27 cellular contexts compared by ENCODE assay signal in genomic region chr3:119934250-119934649, GRCh38.
DNase-seq lines count a peak whose midpoint lies in the region; ATAC-seq, FAIRE-seq and TF ChIP-seq lines count a peak whose summit lies in the region.
"Had no signal": no experiment of that assay in that cellular context is flagged by ENCODE, and none has a peak within 500 bp of the region (broad histone marks: within the 10 kb centered on the region; RNA-seq: fewer than 3 reads in every experiment).

No MANE protein-coding gene starts in this region.

- H2BK120ac ChIP-seq in IMR-90 (ENCODE audit: low read depth, low read length) = no peak overlapping the region

- TF ChIP-seq RAD21 in HepG2 (CRISPR knock-in tag; IDR thresholded peaks at IDR 0.05) = no peak
- no peak for TF ChIP-seq RAD21 in IMR-90 (IDR thresholded peaks at IDR 0.05; ENCODE audit: low read length)
- TF ChIP-seq RAD21 in K562 (CRISPR knock-in tag; conservative IDR thresholded peaks at IDR 0.05 in 1 of 2, IDR thresholded peaks at IDR 0.05 in 1 of 2) = no peak

- H3K4me3 ChIP-seq in HepG2 (replicated peaks in 1 of 3; ENCODE audit: insufficient read depth in 1 of 3, low read depth in 2 of 3, low read length in 3 of 3) (no peak overlapping the region), right lobe of liver (no peak overlapping the region), IMR-90 (ENCODE audit: insufficient read depth, low read depth, low read length) (no peak overlapping the region), K562 (no peak overlapping the region), testis (no peak overlapping the region)
- H3K4me3 ChIP-seq: BLaER1, GM12878 had no signal

- H3K4ac ChIP-seq in IMR-90 (ENCODE audit: low read depth, low read length) = no peak overlapping the region

- no peak overlapping the region for H3K56ac ChIP-seq in IMR-90 (ENCODE audit: extremely low read depth, insufficient read depth, low read length)

- no peak overlapping the region for H4K8ac ChIP-seq in IMR-90 (ENCODE audit: low read depth in 2 of 2, low read length in 2 of 2)

- dilution Hi-C loops in IMR-90 (cut with HindIII; ENCODE audit: low sequenced_read_pairs, unreplicated experiment) = no loop called here

- no peaks in the 10 kb centered on the region for H3K9me3 ChIP-seq in HepG2 (ENCODE audit: low read length)
- no peaks in the 10 kb centered on the region for H3K9me3 ChIP-seq in right lobe of liver
- no peaks in the 10 kb centered on the region for H3K9me3 ChIP-seq in IMR-90 (ENCODE audit: control insufficient read depth, insufficient read depth, low read length)
- H3K9me3 ChIP-seq in K562 (replicated peaks; ENCODE audit: control insufficient read depth, insufficient read depth, low read depth, low read length) = no peaks in the 10 kb centered on the region
- no peaks in the 10 kb centered on the region for H3K9me3 ChIP-seq in testis
- H3K9me3 ChIP-seq: BE2C, BLaER1 had no signal

- DNase-seq in HepG2 (ENCODE audit: low spot score) (no peak), right lobe of liver (no peak), IMR-90 (no peak), K562 (ENCODE audit: extremely low read depth in 1 of 4, low spot score in 3 of 4) (no peak), urothelium cell line (ENCODE audit: low spot score) (no peak), testis (no peak)
- DNase-seq in activated CD4-positive, alpha-beta T cell treated with anti-CD3 and anti-CD28 coated beads for 1 hour = no peak
- DNase-seq: ACHN; BE2C; C1 segment of cervical spinal cord; CD4-positive, alpha-beta memory T cell; CD4-positive, CD25-positive, alpha-beta regulatory T cell; CD8-positive, alpha-beta memory T cell; COR-L47; DMS 273 treated with DMSO at 0.1 percent for 48 hours; DMS153; DMS53; DMS79; DND-41; EL; GDM1 had no signal

- no peak overlapping the region for H2AK5ac ChIP-seq in IMR-90 (ENCODE audit: low read depth, low read length)

- no peak overlapping the region for H4K5ac ChIP-seq in IMR-90 (ENCODE audit: low read depth, low read length)

- no peak overlapping the region for H3K27ac ChIP-seq in HepG2 (ENCODE audit: extremely low read length, insufficient read depth, low read length)
- H3K27ac ChIP-seq in right lobe of liver = no peak overlapping the region
- H3K27ac ChIP-seq in IMR-90 (ENCODE audit: insufficient read depth, low read length) = no peak overlapping the region
- H3K27ac ChIP-seq in K562 (ENCODE audit: extremely low read depth, low read depth, low read length) = no peak overlapping the region
- H3K27ac ChIP-seq in testis = no peak overlapping the region
- H3K27ac ChIP-seq: 22Rv1, BLaER1 had no signal

- TF ChIP-seq CTCF in HepG2 (CRISPR knock-in tag; IDR thresholded peaks at IDR 0.05) (no peak), right lobe of liver (IDR thresholded peaks at IDR 0.05) (no peak), IMR-90 (conservative IDR thresholded peaks at IDR 0.05; ENCODE audit: low read depth, low read length) (no peak), K562 (IDR thresholded peaks at IDR 0.05 in 2 of 3, conservative IDR thresholded peaks at IDR 0.05 in 1 of 3; ENCODE audit: insufficient read depth in 2 of 3, low read depth in 1 of 3, low read length in 3 of 3) (no peak), testis (IDR thresholded peaks at IDR 0.05) (no peak)

- no peak overlapping the region for H3K14ac ChIP-seq in IMR-90 (replicated peaks; ENCODE audit: low read depth, low read length)

- no peak overlapping the region for H2BK15ac ChIP-seq in IMR-90 (ENCODE audit: low read depth, low read length)

- H2BK20ac ChIP-seq in IMR-90 (ENCODE audit: low read depth, low read length) = no peak overlapping the region

- H3K27me3 ChIP-seq in HepG2 (ENCODE audit: control insufficient read depth in 1 of 2, insufficient read depth in 2 of 2, low read length in 2 of 2) (no peaks in the 10 kb centered on the region), right lobe of liver (no peaks in the 10 kb centered on the region), IMR-90 (ENCODE audit: control insufficient read depth, insufficient read depth, low read length) (no peaks in the 10 kb centered on the region), K562 (ENCODE audit: control insufficient read depth in 2 of 2, insufficient read depth in 2 of 2, low read length in 2 of 2) (no peaks in the 10 kb centered on the region), testis (no peaks in the 10 kb centered on the region)
- H3K27me3 ChIP-seq: BE2C, BLaER1 had no signal

- no TSS peak for BruUV-seq in HepG2 (replicated peaks; lab: Mats Ljungman, UMichigan)
- no TSS peak for BruUV-seq in IMR-90 (replicated peaks; lab: Mats Ljungman, UMichigan)
- no TSS peak for BruUV-seq in K562 (replicated peaks; lab: Mats Ljungman, UMichigan)

- H3K18ac ChIP-seq in IMR-90 (ENCODE audit: low read depth, low read length) = no peak overlapping the region

- WGBS in HepG2 (ENCODE audit: low lambda C conversion rate) = 90% methylated on average over 3 of the region's 3 CpGs
- WGBS in right lobe of liver (ENCODE audit: insufficient coverage, low coverage, low lambda C conversion rate, missing lambda C conversion rate) = 81% methylated on average over 2 of the region's 3 CpGs
- no CpG with 5 or more reads among the region's 3 CpGs for WGBS in IMR-90 (ENCODE audit: extremely low coverage in 2 of 2, insufficient read length in 1 of 2), 2 experiments
- 35% methylated on average over 2 of the region's 3 CpGs for WGBS in K562 (ENCODE audit: insufficient coverage, low coverage, missing lambda C conversion rate)
- 69 to 73% methylated on average over 3 of the region's 3 CpGs for WGBS in testis, 2 donors

- H2AK9ac ChIP-seq in IMR-90 (replicated peaks; ENCODE audit: low read depth, low read length, poor library complexity) = no peak overlapping the region

- H3K4me2 ChIP-seq in HepG2 (ENCODE audit: low read depth, low read length) (no peak overlapping the region), IMR-90 (ENCODE audit: low read depth, low read length) (no peak overlapping the region), K562 (ENCODE audit: insufficient read depth, low read length) (no peak overlapping the region)
- H3K4me2 ChIP-seq: BLaER1 had no signal

- FAIRE-seq in HepG2 (lab: Jason Lieb, UNC) = no peak
- FAIRE-seq in K562 (lab: Jason Lieb, UNC) = no peak
- peak; percentile 48 for FAIRE-seq in urothelium cell line (lab: Jason Lieb, UNC)
- FAIRE-seq: GM12878, GM12892, GM19239 had no signal

- H2BK5ac ChIP-seq in IMR-90 (ENCODE audit: low read depth, low read length, poor library complexity, severe bottlenecking) = no peak overlapping the region

- CTCF ChIA-PET in HepG2 (lab: Yijun Ruan, JAX; ENCODE audit: low intra/inter-chr PET ratio, low total read pairs) (no interaction called here), IMR-90 (lab: Yijun Ruan, JAX) (no interaction called here), K562 (lab: Yijun Ruan, JAX; ENCODE audit: low intra/inter-chr PET ratio) (no interaction called here)

- peaks cover 8% of the 10 kb centered on the region; the same call in 1 of the 2 replicates for H3K4me1 ChIP-seq in HepG2 (ENCODE audit: insufficient read depth, low read length)
- peaks cover 0 to 14% (median 0%) of the 10 kb centered on the region in 4 donors for H3K4me1 ChIP-seq in right lobe of liver
- H3K4me1 ChIP-seq in IMR-90 (ENCODE audit: control insufficient read depth, insufficient read depth, low read length) = no peaks in the 10 kb centered on the region
- peaks cover 0 to 3% of the 10 kb centered on the region in 2 experiments; a peak in 2 of 5 replicates for H3K4me1 ChIP-seq in K562 (replicated peaks in 1 of 2; ENCODE audit: control insufficient read depth in 2 of 2, insufficient read depth in 2 of 2, low read length in 2 of 2)
- H3K4me1 ChIP-seq in testis = no peaks in the 10 kb centered on the region
- H3K4me1 ChIP-seq: BE2C, BLaER1 had no signal

- H4K91ac ChIP-seq in IMR-90 (ENCODE audit: insufficient read depth, low read depth, low read length) = no peak overlapping the region

- H3K79me2 ChIP-seq in HepG2 (ENCODE audit: insufficient read depth, low read length) = peaks cover 27% of the 10 kb centered on the region
- peaks cover 14% of the 10 kb centered on the region for H3K79me2 ChIP-seq in K562 (ENCODE audit: control insufficient read depth, insufficient read depth, low read length)

- H3K79me1 ChIP-seq in IMR-90 (ENCODE audit: low read depth in 1 of 2, low read length in 2 of 2) = peaks cover 16 to 57% of the 10 kb centered on the region in 2 experiments

- no peak for ATAC-seq in HepG2
- ATAC-seq in right lobe of liver = no peak
- no peak for ATAC-seq in IMR-90 (ENCODE audit: low read depth)
- ATAC-seq in K562 = no peak
- ATAC-seq in HG03039 (IDR thresholded peaks at IDR 0.05; ENCODE audit: unreplicated experiment) = no peak
- ATAC-seq: GM12878 had no signal

- no peaks in the 10 kb centered on the region; a peak in 1 of 5 replicates for H3K36me3 ChIP-seq in HepG2 (replicated peaks in 1 of 2; ENCODE audit: control insufficient read depth in 1 of 2, insufficient read depth in 2 of 2, low read length in 2 of 2)
- no peaks in the 10 kb centered on the region for H3K36me3 ChIP-seq in right lobe of liver
- H3K36me3 ChIP-seq in IMR-90 (ENCODE audit: control insufficient read depth, insufficient read depth, low read length) = 0 out of 2 replicates have a peak, but pooled peaks cover 1% of the 10 kb centered on the region
- no peaks in the 10 kb centered on the region for H3K36me3 ChIP-seq in K562 (ENCODE audit: control insufficient read depth, insufficient read depth, low read length)
- peaks cover 3% of the 10 kb centered on the region for H3K36me3 ChIP-seq in testis (ENCODE audit: low read depth, missing control alignments)
- H3K36me3 ChIP-seq: BE2C, BLaER1 had no signal

- H2AFZ ChIP-seq in HepG2 (ENCODE audit: low read length) (no peak overlapping the region), IMR-90 (replicated peaks; ENCODE audit: low read length, poor library complexity) (no peak overlapping the region), K562 (ENCODE audit: low read depth, low read length) (no peak overlapping the region)

- in situ Hi-C loops in HepG2 (cut with HindIII; ENCODE audit: extremely low pct_ligation_motif_present, low pct_unique_long_range_greater_than_20kb) = no loop called here
- in situ Hi-C loops in IMR-90 (cut with MboI; ENCODE audit: low sequenced_read_pairs) = no loop called here
- in situ Hi-C loops in K562 (cut with MboI) = no loop called here

- H3K23ac ChIP-seq in IMR-90 (ENCODE audit: low read depth, low read length) = no peak overlapping the region

- TF ChIP-seq EP300 in HepG2 (IDR thresholded peaks at IDR 0.05; ENCODE audit: low read depth in 2 of 2, low read length in 2 of 2) (no peak), HepG2 (CRISPR knock-in tag; IDR thresholded peaks at IDR 0.05; ENCODE audit: borderline replicate concordance) (no peak), K562 (IDR thresholded peaks at IDR 0.05; ENCODE audit: low read length) (no peak)

- H3K9ac ChIP-seq in HepG2 (ENCODE audit: insufficient read depth, low read depth, low read length) (no peak overlapping the region), IMR-90 (ENCODE audit: low read depth, low read length) (no peak overlapping the region), K562 (ENCODE audit: insufficient read depth in 1 of 2, low read depth in 2 of 2, low read length in 2 of 2) (no peak overlapping the region)
- H3K9ac ChIP-seq: BLaER1 had no signal

- H3K9me1 ChIP-seq in IMR-90 (ENCODE audit: insufficient read depth, low read length) = peaks cover 4% of the 10 kb centered on the region; the same call in 1 of the 2 replicates
- H3K9me1 ChIP-seq in K562 (ENCODE audit: control insufficient read depth, insufficient read depth, low read length) = no peaks in the 10 kb centered on the region

- POLR2A ChIA-PET in HepG2 (lab: Yijun Ruan, JAX) (no interaction called here), IMR-90 (lab: Charles Lee; ENCODE audit: unreplicated experiment) (no interaction called here), K562 (lab: Yijun Ruan, JAX) (no interaction called here)

- intact Hi-C loops in HepG2 (cut with micrococcal nuclease; ENCODE audit: unreplicated experiment) = no loop called here
- intact Hi-C loops in right lobe of liver (cut with DNase I) = no loop called here
- intact Hi-C loops in IMR-90 (cut with micrococcal nuclease) = no loop called here
- intact Hi-C loops in K562 (cut with micrococcal nuclease) = loop anchor here (10.0 kb wide), 1 partner anchor 161 kb away; the partner anchor contains the start of gene GSK3B
- intact Hi-C loops in testis (cut with DNase I; ENCODE audit: low total_unique reads) = no loop called here

- TF ChIP-seq POLR2A in HepG2 (IDR thresholded peaks at IDR 0.05; ENCODE audit: insufficient read depth in 1 of 2, low read depth in 2 of 2, low read length in 2 of 2) = no peak
- TF ChIP-seq POLR2A in right lobe of liver (IDR thresholded peaks at IDR 0.05) = no peak
- no peak for TF ChIP-seq POLR2A in IMR-90 (IDR thresholded peaks at IDR 0.05; ENCODE audit: low read depth, low read length)
- no peak for TF ChIP-seq POLR2A in K562 (conservative IDR thresholded peaks at IDR 0.05)
- no peak for TF ChIP-seq POLR2A in testis (IDR thresholded peaks at IDR 0.05)

- H4K20me1 ChIP-seq in HepG2 (ENCODE audit: insufficient read depth, low read length) (peaks cover 8% of the 10 kb centered on the region; the same call in 1 of the 2 replicates), IMR-90 (ENCODE audit: insufficient read depth, low read length) (peaks cover 45% of the 10 kb centered on the region), K562 (replicated peaks; ENCODE audit: control insufficient read depth, insufficient read depth, low read length) (peaks cover 5% of the 10 kb centered on the region; the same call in 1 of the 2 replicates)
- H4K20me1 ChIP-seq: BLaER1 had no signal

Comparison
In these comparisons a context has a peak if more than half of its experiments do, and no peak if none do; other contexts are left out.
1. Of the 241 proteins assayed by ChIP-seq in both HepG2 and K562: peak only in HepG2: MAFF and MAFK; only in K562: none; in both: none; in neither: 239.